ENCODE assay signal across 10 cellular contexts in the genomic region with DNA sequence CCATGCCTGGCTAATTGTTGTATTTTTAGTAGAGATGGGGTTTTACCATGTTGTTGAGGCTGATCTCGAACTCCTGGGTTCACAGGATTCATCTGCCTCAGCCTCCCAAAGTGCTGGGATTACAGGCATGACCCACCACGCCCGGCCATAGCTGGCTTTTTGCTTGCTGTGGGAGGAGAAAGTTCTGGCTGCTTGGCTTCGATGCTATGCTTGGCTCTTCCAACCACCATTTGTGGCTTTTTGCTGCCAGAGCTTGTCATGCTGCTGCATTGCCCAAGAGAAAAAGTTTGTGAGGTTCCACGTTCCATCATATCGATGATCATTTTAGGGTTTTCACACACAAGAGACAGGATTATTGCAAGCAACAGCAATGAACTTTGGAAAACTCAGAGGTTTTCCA.
"Had no signal": no experiment of that assay in that cellular context is flagged by ENCODE, and none has a peak within 500 bp of the region (broad histone marks: within the 10 kb centered on the region; RNA-seq: fewer than 3 reads in every experiment).

No MANE protein-coding gene starts in this region.

- DNase-seq: activated CD4-positive, alpha-beta T cell treated with anti-CD3 and anti-CD28 coated beads for 48 hours; activated naive CD8-positive, alpha-beta T cell treated with anti-CD3 and anti-CD28 coated beads for 36 hours; activated T-cell treated with anti-CD3 and anti-CD28 coated beads, Interleukin-2, amount 50 U/mL, for 1 hour; anterior cingulate cortex; effector CD4-positive, alpha-beta T cell; natural killer cell; stimulated activated CD4-positive, alpha-beta T cell treated with anti-CD3 and anti-CD28 coated beads, Interleukin-4, amount 100 ng/mL, for 4 hours; stomach had no signal

- H3K4me3 ChIP-seq: skin epidermis, stomach had no signal

- ATAC-seq: natural killer cell, WTC11 had no signal
